Comparison of ENCODE assay signal across 14 cellular contexts in the genomic region with DNA sequence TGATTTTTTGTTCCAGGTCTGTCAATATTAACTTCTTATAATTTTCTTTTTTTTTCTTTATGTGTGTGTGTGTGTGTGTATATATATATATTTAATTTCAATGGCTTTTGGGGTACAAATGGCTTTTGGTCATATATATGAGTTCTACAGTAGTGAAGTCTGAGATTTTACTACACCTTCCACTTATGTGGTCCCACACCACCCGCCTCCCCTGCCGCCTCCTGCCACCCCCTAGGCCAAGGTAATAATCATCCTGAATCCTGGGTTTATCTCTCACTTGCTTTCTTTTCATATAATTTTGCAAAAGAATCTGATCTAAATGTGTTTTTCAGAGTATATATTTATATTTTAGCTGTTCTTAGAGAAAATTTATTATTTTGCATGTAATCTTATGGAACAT. TPM values are rescaled to one million over a fixed set of nuclear protein-coding genes. Genes with fewer than 3 reads are reported as not detected.
DNase-seq lines count a peak whose midpoint lies in the region; ATAC-seq and TF ChIP-seq lines count a peak whose summit lies in the region.
"Had no signal": no experiment of that assay in that cellular context is flagged by ENCODE, and none has a peak within 500 bp of the region (broad histone marks: within the 10 kb centered on the region; RNA-seq: fewer than 3 reads in every experiment).

No MANE protein-coding gene starts in this region.

- TF ChIP-seq CTCF in stomach (IDR thresholded peaks at IDR 0.05), result no peak

- no peaks in the 10 kb centered on the region for H3K9me3 ChIP-seq in stomach

- TF ChIP-seq POLR2A in stomach (IDR thresholded peaks at IDR 0.05), result no peak

- peaks cover 62% of the 10 kb centered on the region for H3K36me3 Mint-ChIP-seq in activated CD4-positive, alpha-beta T cell treated with anti-CD3 and anti-CD28 coated beads, Interleukin-2, amount 10 ng/mL, durations not matched to agents 7 days and 5 days (ENCODE audit: low read depth)
- peaks cover 69% of the 10 kb centered on the region for H3K36me3 Mint-ChIP-seq in T-helper 2 cell treated with Interferon-gamma antibody and Interleukin-4, amounts not matched to agents 5 μg/mL and 100 μg/mL, for 36 hours (ENCODE audit: low read depth)

- CTCF ChIA-PET in activated CD4-positive, alpha-beta T cell treated with anti-CD3 and anti-CD28 coated beads, Interleukin-2, amount 10 ng/mL, durations not matched to agents 7 days and 5 days (lab: Charles Lee), result no interaction called here

- H3K4me1 Mint-ChIP-seq in activated CD4-positive, alpha-beta T cell treated with anti-CD3 and anti-CD28 coated beads, Interleukin-2, amount 10 ng/mL, durations not matched to agents 7 days and 5 days, result peaks cover 81% of the 10 kb centered on the region
- peaks cover 76% of the 10 kb centered on the region for H3K4me1 Mint-ChIP-seq in T-helper 2 cell treated with Interferon-gamma antibody and Interleukin-4, amounts not matched to agents 5 μg/mL and 100 μg/mL, for 36 hours (ENCODE audit: low read depth)

- H3K9me3 Mint-ChIP-seq in activated CD4-positive, alpha-beta T cell treated with anti-CD3 and anti-CD28 coated beads, Interleukin-2, amount 10 ng/mL, durations not matched to agents 7 days and 5 days, result no peaks in the 10 kb centered on the region
- H3K9me3 Mint-ChIP-seq in T-helper 2 cell treated with Interferon-gamma antibody and Interleukin-4, amounts not matched to agents 5 μg/mL and 100 μg/mL, for 36 hours, result no peaks in the 10 kb centered on the region
- H3K9me3 Mint-ChIP-seq: activated CD8-positive, alpha-beta T cell treated with anti-CD3 and anti-CD28 coated beads for 36 hours had no signal

- H3K4me3 ChIP-seq in stomach, result peak overlapping the region in 1 of 4 donors; percentile 17

- peaks cover 47 to 66% (median 54%) of the 10 kb centered on the region in 4 donors for H3K36me3 ChIP-seq in stomach

- TF ChIP-seq EP300 in stomach (IDR thresholded peaks at IDR 0.05), result no peak

- no peak for DNase-seq in activated CD4-positive, alpha-beta T cell treated with anti-CD3 and anti-CD28 coated beads, Interleukin-2, amount 10 ng/mL, durations not matched to agents 7 days and 5 days
- no peak for DNase-seq in activated CD4-positive, alpha-beta T cell treated with anti-CD3 and anti-CD28 coated beads, Interleukin-2, amount 50 U/mL, for 4 hours
- DNase-seq in amniotic epithelial cell (ENCODE audit: low read depth), result peak; percentile 21
- peak; percentile 3 for DNase-seq in kidney tubule cell (ENCODE audit: low spot score)
- DNase-seq in stomach, result no peak
- DNase-seq in T-helper 2 cell treated with Interferon-gamma antibody and Interleukin-4, amounts not matched to agents 5 μg/mL and 100 μg/mL, for 36 hours (ENCODE audit: low spot score), result no peak
- no peak for DNase-seq in stimulated activated naive CD8-positive, alpha-beta T cell treated with anti-CD3 and anti-CD28 coated beads, Interleukin-15, Interleukin-2, amounts not matched to agents 100 U/mL and 50 U/mL, for 24 hours
- DNase-seq in stimulated activated CD4-positive, alpha-beta T cell treated with anti-CD3 and anti-CD28 coated beads, Interleukin-4, amount 100 ng/mL, for 4 hours, result no peak
- DNase-seq: 8988T; activated CD8-positive, alpha-beta T cell treated with anti-CD3 and anti-CD28 coated beads for 36 hours; DMS153; effector memory CD4-positive, alpha-beta T cell; NCI-H774 had no signal

- H3K27me3 Mint-ChIP-seq in activated CD4-positive, alpha-beta T cell treated with anti-CD3 and anti-CD28 coated beads, Interleukin-2, amount 10 ng/mL, durations not matched to agents 7 days and 5 days, result no peaks in the 10 kb centered on the region
- H3K27me3 Mint-ChIP-seq in T-helper 2 cell treated with Interferon-gamma antibody and Interleukin-4, amounts not matched to agents 5 μg/mL and 100 μg/mL, for 36 hours (ENCODE audit: low read depth), result no peaks in the 10 kb centered on the region
- H3K27me3 Mint-ChIP-seq: activated CD8-positive, alpha-beta T cell treated with anti-CD3 and anti-CD28 coated beads for 36 hours; progenitor cell of endocrine pancreas had no signal

- H3K27ac ChIP-seq in stomach, result peak overlapping the region in 3 of 5 donors; percentile 48 to 63 (median 62)

- intact Hi-C loops in stomach (cut with DNase I; ENCODE audit: low total_unique reads), result no loop called here

- H3K27ac Mint-ChIP-seq in activated CD4-positive, alpha-beta T cell treated with anti-CD3 and anti-CD28 coated beads, Interleukin-2, amount 10 ng/mL, durations not matched to agents 7 days and 5 days, result peak overlapping the region; percentile 61
- H3K27ac Mint-ChIP-seq in T-helper 2 cell treated with Interferon-gamma antibody and Interleukin-4, amounts not matched to agents 5 μg/mL and 100 μg/mL, for 36 hours, result no peak overlapping the region
- H3K27ac Mint-ChIP-seq: progenitor cell of endocrine pancreas had no signal

- no peak for ATAC-seq in stimulated activated naive CD8-positive, alpha-beta T cell treated with anti-CD3 and anti-CD28 coated beads, Interleukin-15, Interleukin-2, amounts not matched to agents 100 U/mL and 50 U/mL, for 24 hours
- ATAC-seq: activated CD8-positive, alpha-beta T cell treated with anti-CD3 and anti-CD28 coated beads for 36 hours had no signal

- peaks cover 44 to 96% (median 69%) of the 10 kb centered on the region in 4 donors for H3K4me1 ChIP-seq in stomach

- H3K4me3 Mint-ChIP-seq in activated CD4-positive, alpha-beta T cell treated with anti-CD3 and anti-CD28 coated beads, Interleukin-2, amount 10 ng/mL, durations not matched to agents 7 days and 5 days, result no peak overlapping the region
- H3K4me3 Mint-ChIP-seq in T-helper 2 cell treated with Interferon-gamma antibody and Interleukin-4, amounts not matched to agents 5 μg/mL and 100 μg/mL, for 36 hours, result no peak overlapping the region
- H3K4me3 Mint-ChIP-seq: activated CD8-positive, alpha-beta T cell treated with anti-CD3 and anti-CD28 coated beads for 36 hours had no signal

- POLR2A ChIA-PET in activated CD4-positive, alpha-beta T cell treated with anti-CD3 and anti-CD28 coated beads, Interleukin-2, amount 10 ng/mL, durations not matched to agents 7 days and 5 days (lab: Charles Lee), result interaction anchor here (0.7 kb wide), 1 partner anchor 69 kb away, joined by 3 read pairs; no protein-coding TSS in a partner anchor

- WGBS in stomach, 5 donors, result 93 to 98% (median 96%) methylated on average over 2 of the region's 2 CpGs

- H3K27me3 ChIP-seq in stomach, result no peaks in the 10 kb centered on the region

RNA-seq across cellular contexts. Expression of a gene that starts 11.1 kb away (rescaled TPM):
- total RNA-seq in activated CD4-positive, alpha-beta T cell treated with anti-CD3 and anti-CD28 coated beads, Interleukin-2, amount 10 ng/mL, durations not matched to agents 7 days and 5 days, result 100 to 1,000 TPM; 463 to 610 TPM
- total RNA-seq in stomach, result 1,000 to 10,000 TPM in 2 of 5 donors, 100 to 1,000 TPM in 3; 253 to 2,124 (median 789) TPM
- 1,000 to 10,000 TPM in 1 of 3 donors, 100 to 1,000 TPM in 2; 131 to 1,368 (median 157) TPM for polyA plus RNA-seq in stomach

RNA-seq across cellular contexts. Expression of a gene that starts 47.2 kb away (rescaled TPM):
- 10 to 100 TPM; 49.5 to 52.1 TPM for total RNA-seq in activated CD4-positive, alpha-beta T cell treated with anti-CD3 and anti-CD28 coated beads, Interleukin-2, amount 10 ng/mL, durations not matched to agents 7 days and 5 days
- total RNA-seq in stomach, result 100 to 1,000 TPM in 3 of 5 donors, 10 to 100 TPM in 1, 1 to 10 TPM in 1; 9.3 to 340 (median 114) TPM
- 10 to 100 TPM; 11.8 to 16.3 (median 13.6) TPM for polyA plus RNA-seq in stomach

RNA-seq across cellular contexts. Expression of a gene that starts 51.2 kb away (rescaled TPM):
- 10 to 100 TPM; 40.9 TPM for total RNA-seq in activated CD4-positive, alpha-beta T cell treated with anti-CD3 and anti-CD28 coated beads, Interleukin-2, amount 10 ng/mL, durations not matched to agents 7 days and 5 days
- 100 to 1,000 TPM in 1 of 5 donors, 1 to 10 TPM in 4; 1.2 to 101 (median 2.4) TPM for total RNA-seq in stomach
- 1 to 10 TPM; 1.9 to 3.8 (median 3.1) TPM for polyA plus RNA-seq in stomach

Comparison
In these comparisons a context has a peak if more than half of its experiments do, and no peak if none do; other contexts are left out.
1. DNase-seq: peak in amniotic epithelial cell (single experiment) and kidney tubule cell (single experiment); none in activated CD4-positive, alpha-beta T cell treated with anti-CD3 and anti-CD28 coated beads, Interleukin-2, amount 10 ng/mL, durations not matched to agents 7 days and 5 days (single experiment), activated CD4-positive, alpha-beta T cell treated with anti-CD3 and anti-CD28 coated beads, Interleukin-2, amount 50 U/mL, for 4 hours (0 of 2), stomach (single experiment), T-helper 2 cell treated with Interferon-gamma antibody and Interleukin-4, amounts not matched to agents 5 μg/mL and 100 μg/mL, for 36 hours (single experiment), stimulated activated naive CD8-positive, alpha-beta T cell treated with anti-CD3 and anti-CD28 coated beads, Interleukin-15, Interleukin-2, amounts not matched to agents 100 U/mL and 50 U/mL, for 24 hours (single experiment) and stimulated activated CD4-positive, alpha-beta T cell treated with anti-CD3 and anti-CD28 coated beads, Interleukin-4, amount 100 ng/mL, for 4 hours (0 of 2).